1 cellular context compared by ENCODE assay signal in the genomic region with DNA sequence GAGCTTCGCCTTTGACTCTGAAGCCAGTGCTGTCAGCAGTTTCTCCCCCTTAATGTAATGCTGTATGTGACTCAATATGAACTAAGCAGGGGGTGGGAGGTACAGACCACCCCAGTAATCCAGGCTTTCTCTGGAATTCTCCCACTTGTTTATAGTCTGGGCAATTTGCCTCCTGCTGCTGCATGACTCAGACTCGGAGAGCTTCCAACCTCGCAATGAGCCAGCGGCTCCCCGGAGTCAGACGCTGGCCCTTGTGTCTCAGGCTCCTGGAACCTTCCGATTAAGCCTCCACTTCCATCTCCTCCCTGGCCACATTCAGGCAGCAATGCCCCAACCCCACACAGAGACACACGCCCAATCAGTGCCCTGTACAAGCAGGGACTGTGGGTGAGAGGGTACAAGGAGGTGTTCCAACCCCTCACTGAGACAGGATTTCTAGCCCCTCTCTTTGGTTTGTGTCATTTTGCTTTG.
A peak's percentile ranks its signal among the peaks of the same experiment; 100 is the strongest.
TF ChIP-seq lines count a peak whose summit lies in the region.

No MANE protein-coding gene starts in this region.

TF ChIP-seq in HEK293, 187 proteins besides CTCF, POLR2A, EP300 and RAD21 (continued from another document and continues in another):
- TF ChIP-seq, protein P1, sequence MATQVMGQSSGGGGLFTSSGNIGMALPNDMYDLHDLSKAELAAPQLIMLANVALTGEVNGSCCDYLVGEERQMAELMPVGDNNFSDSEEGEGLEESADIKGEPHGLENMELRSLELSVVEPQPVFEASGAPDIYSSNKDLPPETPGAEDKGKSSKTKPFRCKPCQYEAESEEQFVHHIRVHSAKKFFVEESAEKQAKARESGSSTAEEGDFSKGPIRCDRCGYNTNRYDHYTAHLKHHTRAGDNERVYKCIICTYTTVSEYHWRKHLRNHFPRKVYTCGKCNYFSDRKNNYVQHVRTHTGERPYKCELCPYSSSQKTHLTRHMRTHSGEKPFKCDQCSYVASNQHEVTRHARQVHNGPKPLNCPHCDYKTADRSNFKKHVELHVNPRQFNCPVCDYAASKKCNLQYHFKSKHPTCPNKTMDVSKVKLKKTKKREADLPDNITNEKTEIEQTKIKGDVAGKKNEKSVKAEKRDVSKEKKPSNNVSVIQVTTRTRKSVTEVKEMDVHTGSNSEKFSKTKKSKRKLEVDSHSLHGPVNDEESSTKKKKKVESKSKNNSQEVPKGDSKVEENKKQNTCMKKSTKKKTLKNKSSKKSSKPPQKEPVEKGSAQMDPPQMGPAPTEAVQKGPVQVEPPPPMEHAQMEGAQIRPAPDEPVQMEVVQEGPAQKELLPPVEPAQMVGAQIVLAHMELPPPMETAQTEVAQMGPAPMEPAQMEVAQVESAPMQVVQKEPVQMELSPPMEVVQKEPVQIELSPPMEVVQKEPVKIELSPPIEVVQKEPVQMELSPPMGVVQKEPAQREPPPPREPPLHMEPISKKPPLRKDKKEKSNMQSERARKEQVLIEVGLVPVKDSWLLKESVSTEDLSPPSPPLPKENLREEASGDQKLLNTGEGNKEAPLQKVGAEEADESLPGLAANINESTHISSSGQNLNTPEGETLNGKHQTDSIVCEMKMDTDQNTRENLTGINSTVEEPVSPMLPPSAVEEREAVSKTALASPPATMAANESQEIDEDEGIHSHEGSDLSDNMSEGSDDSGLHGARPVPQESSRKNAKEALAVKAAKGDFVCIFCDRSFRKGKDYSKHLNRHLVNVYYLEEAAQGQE (tag by site-specific recombination; IDR thresholded peaks at IDR 0.05) = no peak
- TF ChIP-seq ZNF394 (tag by site-specific recombination; IDR thresholded peaks at IDR 0.05; ENCODE audit: borderline replicate concordance) = peak; percentile 23; the same call in 1 of the 2 replicates
- no peak for TF ChIP-seq ZNF561 (tag by site-specific recombination; IDR thresholded peaks at IDR 0.05; ENCODE audit: borderline replicate concordance)
- no peak for TF ChIP-seq SETDB1 (IDR thresholded peaks at IDR 0.05; ENCODE audit: insufficient read length, low read length)
- TF ChIP-seq ZSCAN23 (tag by site-specific recombination; IDR thresholded peaks at IDR 0.05) = no peak
- TF ChIP-seq ZNF433 (tag by site-specific recombination; IDR thresholded peaks at IDR 0.05; ENCODE audit: low read depth) = no peak
- TF ChIP-seq, protein P2, sequence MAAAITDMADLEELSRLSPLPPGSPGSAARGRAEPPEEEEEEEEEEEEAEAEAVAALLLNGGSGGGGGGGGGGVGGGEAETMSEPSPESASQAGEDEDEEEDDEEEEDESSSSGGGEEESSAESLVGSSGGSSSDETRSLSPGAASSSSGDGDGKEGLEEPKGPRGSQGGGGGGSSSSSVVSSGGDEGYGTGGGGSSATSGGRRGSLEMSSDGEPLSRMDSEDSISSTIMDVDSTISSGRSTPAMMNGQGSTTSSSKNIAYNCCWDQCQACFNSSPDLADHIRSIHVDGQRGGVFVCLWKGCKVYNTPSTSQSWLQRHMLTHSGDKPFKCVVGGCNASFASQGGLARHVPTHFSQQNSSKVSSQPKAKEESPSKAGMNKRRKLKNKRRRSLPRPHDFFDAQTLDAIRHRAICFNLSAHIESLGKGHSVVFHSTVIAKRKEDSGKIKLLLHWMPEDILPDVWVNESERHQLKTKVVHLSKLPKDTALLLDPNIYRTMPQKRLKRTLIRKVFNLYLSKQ (tag by site-specific recombination; IDR thresholded peaks at IDR 0.05; ENCODE audit: borderline replicate concordance) = no peak
- TF ChIP-seq, protein P3, sequence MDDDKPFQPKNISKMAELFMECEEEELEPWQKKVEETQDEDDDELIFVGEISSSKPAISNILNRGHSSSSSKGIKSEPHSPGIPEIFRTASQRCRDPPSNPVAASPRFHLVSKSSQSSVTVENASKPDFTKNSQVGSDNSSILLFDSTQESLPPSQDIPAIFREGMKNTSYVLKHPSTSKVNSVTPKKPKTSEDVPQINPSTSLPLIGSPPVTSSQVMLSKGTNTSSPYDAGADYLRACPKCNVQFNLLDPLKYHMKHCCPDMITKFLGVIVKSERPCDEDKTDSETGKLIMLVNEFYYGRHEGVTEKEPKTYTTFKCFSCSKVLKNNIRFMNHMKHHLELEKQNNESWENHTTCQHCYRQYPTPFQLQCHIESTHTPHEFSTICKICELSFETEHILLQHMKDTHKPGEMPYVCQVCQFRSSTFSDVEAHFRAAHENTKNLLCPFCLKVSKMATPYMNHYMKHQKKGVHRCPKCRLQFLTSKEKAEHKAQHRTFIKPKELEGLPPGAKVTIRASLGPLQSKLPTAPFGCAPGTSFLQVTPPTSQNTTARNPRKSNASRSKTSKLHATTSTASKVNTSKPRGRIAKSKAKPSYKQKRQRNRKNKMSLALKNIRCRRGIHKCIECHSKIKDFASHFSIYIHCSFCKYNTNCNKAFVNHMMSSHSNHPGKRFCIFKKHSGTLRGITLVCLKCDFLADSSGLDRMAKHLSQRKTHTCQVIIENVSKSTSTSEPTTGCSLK (tag by site-specific recombination; IDR thresholded peaks at IDR 0.05) = no peak
- TF ChIP-seq ZNF16 (tag by site-specific recombination; IDR thresholded peaks at IDR 0.05; ENCODE audit: low read depth) = no peak
- no peak for TF ChIP-seq ZNF223 (tag by site-specific recombination; IDR thresholded peaks at IDR 0.05)
- TF ChIP-seq IKZF3 (tag by site-specific recombination; IDR thresholded peaks at IDR 0.05) = peak; percentile 83
- TF ChIP-seq ZBTB7A (tag by site-specific recombination; IDR thresholded peaks at IDR 0.05; ENCODE audit: low read depth) = no peak
- no peak for TF ChIP-seq ZNF214 (tag by site-specific recombination; IDR thresholded peaks at IDR 0.05; ENCODE audit: borderline replicate concordance)
- TF ChIP-seq ZNF10 (tag by site-specific recombination; IDR thresholded peaks at IDR 0.05) = peak; percentile 72
- no peak for TF ChIP-seq ZNF514 (tag by site-specific recombination; IDR thresholded peaks at IDR 0.05)
- no peak for TF ChIP-seq ZNF768 (tag by site-specific recombination; IDR thresholded peaks at IDR 0.05)
- no peak for TF ChIP-seq ZNF292 (tag by site-specific recombination; IDR thresholded peaks at IDR 0.05; ENCODE audit: borderline replicate concordance, low read depth)
- TF ChIP-seq REPIN1 (tag by site-specific recombination; IDR thresholded peaks at IDR 0.05; ENCODE audit: low read depth) = no peak
- peak; percentile 80 for TF ChIP-seq ZNF24 (tag by site-specific recombination; IDR thresholded peaks at IDR 0.05)
- TF ChIP-seq, protein P4, sequence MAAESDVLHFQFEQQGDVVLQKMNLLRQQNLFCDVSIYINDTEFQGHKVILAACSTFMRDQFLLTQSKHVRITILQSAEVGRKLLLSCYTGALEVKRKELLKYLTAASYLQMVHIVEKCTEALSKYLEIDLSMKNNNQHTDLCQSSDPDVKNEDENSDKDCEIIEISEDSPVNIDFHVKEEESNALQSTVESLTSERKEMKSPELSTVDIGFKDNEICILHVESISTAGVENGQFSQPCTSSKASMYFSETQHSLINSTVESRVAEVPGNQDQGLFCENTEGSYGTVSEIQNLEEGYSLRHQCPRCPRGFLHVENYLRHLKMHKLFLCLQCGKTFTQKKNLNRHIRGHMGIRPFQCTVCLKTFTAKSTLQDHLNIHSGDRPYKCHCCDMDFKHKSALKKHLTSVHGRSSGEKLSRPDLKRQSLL (tag by site-specific recombination; IDR thresholded peaks at IDR 0.05) = peak; percentile 83
- peak; percentile 11; the same call in 1 of the 2 replicates for TF ChIP-seq KLF9 (tag by site-specific recombination; IDR thresholded peaks at IDR 0.05; ENCODE audit: low read depth)
- peak; percentile 65 for TF ChIP-seq ZNF423 (tag by site-specific recombination; IDR thresholded peaks at IDR 0.05)
- peak; percentile 75; the same call in 1 of the 2 replicates for TF ChIP-seq BCL11A (tag by site-specific recombination; IDR thresholded peaks at IDR 0.05; ENCODE audit: low read depth)
- TF ChIP-seq, protein P5, sequence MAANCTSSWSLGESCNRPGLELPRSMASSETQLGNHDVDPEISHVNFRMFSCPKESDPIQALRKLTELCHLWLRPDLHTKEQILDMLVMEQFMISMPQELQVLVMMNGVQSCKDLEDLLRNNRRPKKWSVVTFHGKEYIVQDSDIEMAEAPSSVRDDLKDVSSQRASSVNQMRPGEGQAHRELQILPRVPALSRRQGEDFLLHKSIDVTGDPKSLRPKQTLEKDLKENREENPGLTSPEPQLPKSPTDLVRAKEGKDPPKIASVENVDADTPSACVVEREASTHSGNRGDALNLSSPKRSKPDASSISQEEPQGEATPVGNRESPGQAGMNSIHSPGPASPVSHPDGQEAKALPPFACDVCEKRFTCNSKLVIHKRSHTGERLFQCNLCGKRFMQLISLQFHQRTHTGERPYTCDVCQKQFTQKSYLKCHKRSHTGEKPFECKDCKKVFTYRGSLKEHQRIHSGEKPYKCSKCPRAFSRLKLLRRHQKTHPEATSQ (tag by site-specific recombination; IDR thresholded peaks at IDR 0.05) = no peak
- TF ChIP-seq, protein P6, sequence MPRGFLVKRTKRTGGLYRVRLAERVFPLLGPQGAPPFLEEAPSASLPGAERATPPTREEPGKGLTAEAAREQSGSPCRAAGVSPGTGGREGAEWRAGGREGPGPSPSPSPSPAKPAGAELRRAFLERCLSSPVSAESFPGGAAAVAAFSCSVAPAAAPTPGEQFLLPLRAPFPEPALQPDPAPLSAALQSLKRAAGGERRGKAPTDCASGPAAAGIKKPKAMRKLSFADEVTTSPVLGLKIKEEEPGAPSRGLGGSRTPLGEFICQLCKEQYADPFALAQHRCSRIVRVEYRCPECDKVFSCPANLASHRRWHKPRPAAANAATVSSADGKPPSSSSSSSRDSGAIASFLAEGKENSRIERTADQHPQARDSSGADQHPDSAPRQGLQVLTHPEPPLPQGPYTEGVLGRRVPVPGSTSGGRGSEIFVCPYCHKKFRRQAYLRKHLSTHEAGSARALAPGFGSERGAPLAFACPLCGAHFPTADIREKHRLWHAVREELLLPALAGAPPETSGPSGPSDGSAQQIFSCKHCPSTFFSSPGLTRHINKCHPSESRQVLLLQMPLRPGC (tag by site-specific recombination; IDR thresholded peaks at IDR 0.05) = peak; percentile 96
- peak; percentile 92 for TF ChIP-seq GLIS2 (tag by site-specific recombination; IDR thresholded peaks at IDR 0.05)
- TF ChIP-seq ZXDB (tag by site-specific recombination; IDR thresholded peaks at IDR 0.05) = no peak; the same call in 1 of the 2 replicates
- no peak for TF ChIP-seq ZNF610 (tag by site-specific recombination; IDR thresholded peaks at IDR 0.05; ENCODE audit: borderline replicate concordance)
- TF ChIP-seq ZNF37A (tag by site-specific recombination; IDR thresholded peaks at IDR 0.05) = no peak
- no peak for TF ChIP-seq ZNF121 (tag by site-specific recombination; IDR thresholded peaks at IDR 0.05)
- no peak for TF ChIP-seq ZNF623 (tag by site-specific recombination; IDR thresholded peaks at IDR 0.05)
- TF ChIP-seq, protein P7, sequence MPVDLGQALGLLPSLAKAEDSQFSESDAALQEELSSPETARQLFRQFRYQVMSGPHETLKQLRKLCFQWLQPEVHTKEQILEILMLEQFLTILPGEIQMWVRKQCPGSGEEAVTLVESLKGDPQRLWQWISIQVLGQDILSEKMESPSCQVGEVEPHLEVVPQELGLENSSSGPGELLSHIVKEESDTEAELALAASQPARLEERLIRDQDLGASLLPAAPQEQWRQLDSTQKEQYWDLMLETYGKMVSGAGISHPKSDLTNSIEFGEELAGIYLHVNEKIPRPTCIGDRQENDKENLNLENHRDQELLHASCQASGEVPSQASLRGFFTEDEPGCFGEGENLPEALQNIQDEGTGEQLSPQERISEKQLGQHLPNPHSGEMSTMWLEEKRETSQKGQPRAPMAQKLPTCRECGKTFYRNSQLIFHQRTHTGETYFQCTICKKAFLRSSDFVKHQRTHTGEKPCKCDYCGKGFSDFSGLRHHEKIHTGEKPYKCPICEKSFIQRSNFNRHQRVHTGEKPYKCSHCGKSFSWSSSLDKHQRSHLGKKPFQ (tag by site-specific recombination; IDR thresholded peaks at IDR 0.05) = no peak
- TF ChIP-seq ZNF202 (tag by site-specific recombination; IDR thresholded peaks at IDR 0.05; ENCODE audit: borderline replicate concordance) = no peak
- TF ChIP-seq PRDM1 (tag by site-specific recombination; IDR thresholded peaks at IDR 0.05) = peak; percentile 60
- TF ChIP-seq ZNF174 (tag by site-specific recombination; IDR thresholded peaks at IDR 0.05) = no peak
- no peak for TF ChIP-seq ZNF133 (tag by site-specific recombination; IDR thresholded peaks at IDR 0.05)
- TF ChIP-seq ZNF521 (tag by site-specific recombination; IDR thresholded peaks at IDR 0.05) = no peak
- TF ChIP-seq ZNF596 (tag by site-specific recombination; IDR thresholded peaks at IDR 0.05) = no peak
- peak; percentile 35; the same call in 1 of the 2 replicates for TF ChIP-seq ZBTB21 (tag by site-specific recombination; IDR thresholded peaks at IDR 0.05)
- TF ChIP-seq, protein P8, sequence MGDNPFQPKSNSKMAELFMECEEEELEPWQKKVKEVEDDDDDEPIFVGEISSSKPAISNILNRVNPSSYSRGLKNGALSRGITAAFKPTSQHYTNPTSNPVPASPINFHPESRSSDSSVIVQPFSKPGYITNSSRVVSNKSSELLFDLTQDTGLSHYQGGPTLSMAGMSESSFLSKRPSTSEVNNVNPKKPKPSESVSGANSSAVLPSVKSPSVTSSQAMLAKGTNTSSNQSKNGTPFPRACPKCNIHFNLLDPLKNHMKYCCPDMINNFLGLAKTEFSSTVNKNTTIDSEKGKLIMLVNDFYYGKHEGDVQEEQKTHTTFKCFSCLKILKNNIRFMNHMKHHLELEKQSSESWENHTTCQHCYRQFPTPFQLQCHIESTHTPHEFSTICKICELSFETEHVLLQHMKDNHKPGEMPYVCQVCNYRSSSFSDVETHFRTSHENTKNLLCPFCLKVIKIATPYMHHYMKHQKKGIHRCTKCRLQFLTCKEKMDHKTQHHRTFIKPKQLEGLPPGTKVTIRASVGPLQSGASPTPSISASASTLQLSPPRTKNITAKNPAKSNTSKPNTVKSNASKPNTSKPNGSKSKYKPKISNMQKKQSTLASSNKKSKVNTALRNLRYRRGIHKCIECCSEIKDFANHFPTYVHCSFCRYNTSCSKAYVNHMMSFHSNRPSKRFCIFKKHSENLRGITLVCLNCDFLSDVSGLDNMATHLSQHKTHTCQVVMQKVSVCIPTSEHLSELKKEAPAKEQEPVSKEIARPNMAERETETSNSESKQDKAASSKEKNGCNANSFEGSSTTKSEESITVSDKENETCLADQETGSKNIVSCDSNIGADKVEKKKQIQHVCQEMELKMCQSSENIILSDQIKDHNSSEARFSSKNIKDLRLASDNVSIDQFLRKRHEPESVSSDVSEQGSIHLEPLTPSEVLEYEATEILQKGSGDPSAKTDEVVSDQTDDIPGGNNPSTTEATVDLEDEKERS (tag by site-specific recombination; IDR thresholded peaks at IDR 0.05) = no peak
- no peak for TF ChIP-seq MYNN (tag by site-specific recombination; IDR thresholded peaks at IDR 0.05; ENCODE audit: borderline replicate concordance)
- TF ChIP-seq ZNF473 (tag by site-specific recombination; IDR thresholded peaks at IDR 0.05) = no peak
- no peak for TF ChIP-seq SCRT1 (tag by site-specific recombination; IDR thresholded peaks at IDR 0.05; ENCODE audit: borderline replicate concordance)
